ENCODE assay signal across 8 cellular contexts in the genomic region with DNA sequence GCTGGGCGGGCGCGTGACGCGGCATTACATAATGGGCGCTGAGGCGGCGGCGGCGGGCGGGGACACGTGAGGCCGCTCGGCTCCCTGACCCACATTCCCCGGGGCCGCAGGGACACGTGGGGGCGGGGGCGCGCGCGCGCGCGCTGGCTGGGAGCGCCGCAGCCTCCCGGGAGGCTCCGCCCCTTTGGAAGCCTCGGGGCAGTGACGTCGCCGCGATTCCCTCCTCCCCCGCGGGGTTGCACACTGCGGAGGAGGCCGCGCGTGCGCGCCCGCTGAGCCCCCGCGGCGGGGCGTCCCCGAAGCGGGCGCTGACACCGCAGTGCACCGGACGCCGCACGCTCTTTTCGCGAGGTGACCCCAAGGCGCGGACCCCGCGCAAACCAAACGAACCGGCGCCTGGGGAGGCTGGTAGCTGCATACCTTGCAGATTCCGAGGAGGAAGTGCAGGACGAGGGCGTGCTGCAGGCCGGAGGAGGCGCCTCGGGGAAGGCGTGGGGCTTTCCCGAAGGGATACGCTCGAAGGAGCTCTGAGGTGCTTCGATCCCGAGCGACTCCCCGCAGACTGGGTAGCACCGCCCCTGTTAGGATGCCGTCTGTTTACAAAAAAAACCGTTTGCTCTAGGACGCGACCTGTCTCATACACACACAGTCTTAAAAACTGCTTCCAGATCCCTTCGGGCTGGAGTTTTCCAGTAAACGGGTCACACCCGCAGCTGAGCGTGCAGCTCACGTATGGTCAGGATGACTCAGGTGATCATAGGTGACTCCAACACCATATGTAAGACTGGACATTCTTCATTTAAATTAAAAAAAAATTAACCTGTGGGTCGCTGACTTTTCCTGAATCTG. TPM values are rescaled to one million over a fixed set of nuclear protein-coding genes. Genes with fewer than 3 reads are reported as not detected.
DNase-seq lines count a peak whose midpoint lies in the region; ATAC-seq and TF ChIP-seq lines count a peak whose summit lies in the region.

No MANE protein-coding gene starts in this region.

- H3K4me3 Mint-ChIP-seq in T-helper 17 cell: peak overlapping the region; percentile 83

- DNase-seq in NCI-H1694 treated with DMSO at 0.1 percent for 48 hours (lab: John Stamatoyannopoulos, UW) (peak; percentile 66), T-helper 17 cell (peak; percentile 98 to 99 (median 99)), anterior cingulate cortex (lab: John Stamatoyannopoulos, UW) (peak; percentile 70 to 100 (median 96)), right cardiac atrium (peak; percentile 98 to 100 (median 100)), putamen (ENCODE audit: low spot score) (peak; percentile 97), uterus (peak; percentile 97 to 99)

- no peaks in the 10 kb centered on the region for H3K27me3 ChIP-seq in right cardiac atrium (ENCODE audit: control insufficient read depth, insufficient read depth)
- no peaks in the 10 kb centered on the region for H3K27me3 ChIP-seq in uterus

- under 1% methylated on average over 89 of the region's 89 CpGs for WGBS in right cardiac atrium

- peak overlapping the region; percentile 99 for H3K4me3 ChIP-seq in right cardiac atrium (ENCODE audit: low read length)
- peak overlapping the region; percentile 67 to 89 for H3K4me3 ChIP-seq in uterus

- peak in 1 of 4 experiments; percentile 12 for TF ChIP-seq CTCF in uterus (IDR thresholded peaks at IDR 0.05)

- H3K36me3 ChIP-seq in uterus: no peaks in the 10 kb centered on the region

- ATAC-seq in GM18505 (IDR thresholded peaks at IDR 0.05; ENCODE audit: unreplicated experiment) (peak; percentile 78), HG02943 (IDR thresholded peaks at IDR 0.05; ENCODE audit: low read depth, unreplicated experiment) (peak; percentile 74), T-helper 17 cell (peak; percentile 78), right cardiac atrium (peak; percentile 95)

- TF ChIP-seq POLR2A in GM18505 (IDR thresholded peaks at IDR 0.05; ENCODE audit: borderline replicate concordance, extremely low read depth, insufficient read depth, insufficient read length) (peak; percentile 43), uterus (IDR thresholded peaks at IDR 0.05) (peak; percentile 50 to 78)

- H3K27ac ChIP-seq in right cardiac atrium (ENCODE audit: low read length) (peak overlapping the region; percentile 78), uterus (peak overlapping the region; percentile 99)

- H3K36me3 Mint-ChIP-seq in T-helper 17 cell (ENCODE audit: low read depth): no peaks in the 10 kb centered on the region

- H3K9me3 ChIP-seq in T-helper 17 cell (ENCODE audit: control insufficient read depth, low read length, poor library complexity, severe bottlenecking) (no peaks in the 10 kb centered on the region), right cardiac atrium (ENCODE audit: control insufficient read depth, low read length) (no peaks in the 10 kb centered on the region), uterus (no peaks in the 10 kb centered on the region)

- H3K4me1 ChIP-seq in right cardiac atrium (ENCODE audit: control insufficient read depth, insufficient read depth, low read length) (peaks cover 8% of the 10 kb centered on the region), uterus (peaks cover under 1 to 15% of the 10 kb centered on the region in 2 donors)

- no peaks in the 10 kb centered on the region for H3K27me3 Mint-ChIP-seq in T-helper 17 cell

- intact Hi-C loops in right cardiac atrium (cut with DNase I): no loop called here
- intact Hi-C loops in uterus (cut with DNase I; ENCODE audit: low total_unique reads): no loop called here

- peak overlapping the region; percentile 86 for H3K27ac Mint-ChIP-seq in T-helper 17 cell

- peaks cover 43% of the 10 kb centered on the region for H3K4me1 Mint-ChIP-seq in T-helper 17 cell

RNA-seq across cellular contexts. Expression of gene NR1D2, which starts 1.0 kb away (rescaled TPM):
- total RNA-seq in T-helper 17 cell (100 to 1,000 TPM; 132 to 171 TPM), right cardiac atrium (10 to 100 TPM; 23.9 to 54.7 (median 37.1) TPM), uterus (10 to 100 TPM; 36.8 to 95.7 (median 60.2) TPM)
- 11.9 TPM for polyA plus RNA-seq in right cardiac atrium

RNA-seq across cellular contexts. Expression of gene RPL15, which starts 29.2 kb away (rescaled TPM):
- total RNA-seq in T-helper 17 cell (1,000 to 10,000 TPM; 1,887 to 2,036 TPM), right cardiac atrium (1,000 to 10,000 TPM; 1,027 to 1,202 (median 1,105) TPM), uterus (1,000 to 10,000 TPM; 2,242 to 5,103 (median 3,613) TPM)
- polyA plus RNA-seq in right cardiac atrium: 1,547 TPM

RNA-seq across cellular contexts. Expression of gene NKIRAS1, which starts 29.3 kb away (rescaled TPM):
- 1 to 10 TPM; 2.6 to 2.7 TPM for total RNA-seq in T-helper 17 cell
- total RNA-seq in right cardiac atrium: 10 to 100 TPM; 17.2 to 19.1 (median 17.6) TPM
- polyA plus RNA-seq in right cardiac atrium: 15.1 TPM
- total RNA-seq in uterus: 10 to 100 TPM in 3 of 4 donors, 1 to 10 TPM in 1; 3.6 to 25.0 (median 17.3) TPM

Comparison
In these comparisons a context has a peak if more than half of its experiments do, and no peak if none do; other contexts are left out.
1. Peak in every context shown above with its lines: DNase-seq, ATAC-seq, H3K4me3 ChIP-seq and H3K27ac ChIP-seq.